Comparison of ENCODE assay signal across 1 cellular context in the genomic region with DNA sequence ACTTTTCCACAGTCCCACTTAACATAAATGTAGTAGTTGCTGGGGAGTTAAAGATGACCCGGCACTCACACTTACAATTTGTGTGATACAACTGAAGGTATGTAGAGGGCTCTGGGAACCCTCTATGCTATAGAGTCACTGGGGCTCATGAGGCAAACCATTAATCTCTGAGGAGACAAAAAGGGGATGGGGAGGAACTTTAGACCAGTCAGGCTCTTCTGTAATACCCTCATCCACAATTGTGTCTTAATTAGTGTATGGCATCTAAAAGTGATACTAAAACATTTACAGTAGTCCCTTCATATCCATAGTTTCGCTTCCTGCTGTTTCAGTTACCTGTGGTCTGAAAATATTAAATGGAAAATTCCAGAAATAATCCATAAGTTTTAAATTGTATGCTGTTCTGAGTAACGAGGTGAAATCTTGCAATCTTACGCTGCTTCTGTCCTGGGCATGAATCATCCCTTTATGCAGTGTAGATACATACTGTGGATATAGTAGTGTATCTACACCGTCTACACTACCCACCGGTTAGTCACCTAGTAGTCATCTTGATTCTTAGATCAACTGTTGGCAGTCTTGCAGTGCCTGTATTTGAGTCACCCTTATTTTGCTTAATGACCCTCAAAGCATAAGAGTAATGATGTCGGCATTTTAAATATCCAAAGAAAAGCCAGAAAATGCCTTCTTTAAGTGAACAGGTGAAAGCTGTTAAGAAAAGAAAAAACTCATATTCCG.
A peak's percentile ranks its signal among the peaks of the same experiment; 100 is the strongest.
TF ChIP-seq lines count a peak whose summit lies in the region.

No MANE protein-coding gene starts in this region.

TF ChIP-seq in IMR-90, 13 proteins besides CTCF, POLR2A, EP300 and RAD21 (continued from another document):
- 0 out of 2 replicates have a peak, but pooled peaks have one; percentile 22 for TF ChIP-seq MAFK (IDR thresholded peaks at IDR 0.05; ENCODE audit: low read depth, low read length)
